Comparison of ENCODE assay signal across 1 cellular context in the genomic region with DNA sequence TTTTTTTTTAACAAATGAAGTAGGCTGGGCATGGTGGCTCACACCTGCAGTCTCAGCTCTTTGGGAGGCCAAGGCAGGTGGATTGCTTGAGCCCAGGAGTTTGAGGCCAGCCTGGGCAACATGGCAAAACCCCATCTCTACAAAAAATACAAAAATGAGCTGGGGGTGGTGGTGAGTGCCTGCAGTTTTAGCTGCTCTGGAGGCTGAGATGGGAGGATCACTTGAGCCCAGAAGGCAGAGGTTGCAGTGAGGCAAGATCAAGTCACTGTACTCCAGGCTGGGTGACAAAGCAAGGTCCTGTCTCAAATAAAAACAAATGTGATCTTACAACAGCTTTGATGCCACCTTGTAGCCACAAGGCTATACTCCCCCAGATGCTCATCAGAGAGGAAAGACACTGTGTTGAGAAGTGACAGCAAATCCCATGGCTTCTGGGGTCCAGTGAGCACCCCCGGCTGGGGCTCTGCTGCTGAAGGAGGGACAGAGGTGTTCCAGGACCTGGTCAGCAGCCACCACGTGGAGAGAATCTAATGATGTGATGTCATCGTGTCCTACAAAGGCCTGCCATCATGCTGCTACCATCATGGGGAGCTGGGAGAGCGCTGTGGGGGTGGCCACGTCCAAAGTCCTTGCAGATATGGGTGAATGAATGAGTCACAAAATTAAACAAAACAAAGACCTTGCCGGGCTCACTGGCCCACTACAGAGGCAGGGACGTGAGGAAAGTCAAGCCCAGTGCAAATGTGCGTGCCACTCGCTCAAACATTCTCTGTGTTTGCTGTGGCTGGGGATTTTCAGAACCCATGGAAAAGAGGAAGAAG.
TF ChIP-seq lines count a peak whose summit lies in the region.

No MANE protein-coding gene starts in this region.

TF ChIP-seq in K562, 482 proteins besides CTCF, POLR2A, EP300 and RAD21 (continued from another document and continues in another):
- TF ChIP-seq, protein P1, sequence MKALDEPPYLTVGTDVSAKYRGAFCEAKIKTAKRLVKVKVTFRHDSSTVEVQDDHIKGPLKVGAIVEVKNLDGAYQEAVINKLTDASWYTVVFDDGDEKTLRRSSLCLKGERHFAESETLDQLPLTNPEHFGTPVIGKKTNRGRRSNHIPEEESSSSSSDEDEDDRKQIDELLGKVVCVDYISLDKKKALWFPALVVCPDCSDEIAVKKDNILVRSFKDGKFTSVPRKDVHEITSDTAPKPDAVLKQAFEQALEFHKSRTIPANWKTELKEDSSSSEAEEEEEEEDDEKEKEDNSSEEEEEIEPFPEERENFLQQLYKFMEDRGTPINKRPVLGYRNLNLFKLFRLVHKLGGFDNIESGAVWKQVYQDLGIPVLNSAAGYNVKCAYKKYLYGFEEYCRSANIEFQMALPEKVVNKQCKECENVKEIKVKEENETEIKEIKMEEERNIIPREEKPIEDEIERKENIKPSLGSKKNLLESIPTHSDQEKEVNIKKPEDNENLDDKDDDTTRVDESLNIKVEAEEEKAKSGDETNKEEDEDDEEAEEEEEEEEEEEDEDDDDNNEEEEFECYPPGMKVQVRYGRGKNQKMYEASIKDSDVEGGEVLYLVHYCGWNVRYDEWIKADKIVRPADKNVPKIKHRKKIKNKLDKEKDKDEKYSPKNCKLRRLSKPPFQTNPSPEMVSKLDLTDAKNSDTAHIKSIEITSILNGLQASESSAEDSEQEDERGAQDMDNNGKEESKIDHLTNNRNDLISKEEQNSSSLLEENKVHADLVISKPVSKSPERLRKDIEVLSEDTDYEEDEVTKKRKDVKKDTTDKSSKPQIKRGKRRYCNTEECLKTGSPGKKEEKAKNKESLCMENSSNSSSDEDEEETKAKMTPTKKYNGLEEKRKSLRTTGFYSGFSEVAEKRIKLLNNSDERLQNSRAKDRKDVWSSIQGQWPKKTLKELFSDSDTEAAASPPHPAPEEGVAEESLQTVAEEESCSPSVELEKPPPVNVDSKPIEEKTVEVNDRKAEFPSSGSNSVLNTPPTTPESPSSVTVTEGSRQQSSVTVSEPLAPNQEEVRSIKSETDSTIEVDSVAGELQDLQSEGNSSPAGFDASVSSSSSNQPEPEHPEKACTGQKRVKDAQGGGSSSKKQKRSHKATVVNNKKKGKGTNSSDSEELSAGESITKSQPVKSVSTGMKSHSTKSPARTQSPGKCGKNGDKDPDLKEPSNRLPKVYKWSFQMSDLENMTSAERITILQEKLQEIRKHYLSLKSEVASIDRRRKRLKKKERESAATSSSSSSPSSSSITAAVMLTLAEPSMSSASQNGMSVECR (CRISPR knock-in tag; IDR thresholded peaks at IDR 0.05): no peak
- no peak for TF ChIP-seq ELF2 (CRISPR knock-in tag; IDR thresholded peaks at IDR 0.05)
- TF ChIP-seq MTA1 (IDR thresholded peaks at IDR 0.05; ENCODE audit: borderline replicate concordance): no peak
- TF ChIP-seq PHF8 (IDR thresholded peaks at IDR 0.05; ENCODE audit: borderline replicate concordance, low read length): no peak
- TF ChIP-seq ZNF134 (CRISPR knock-in tag; conservative IDR thresholded peaks at IDR 0.05): no peak
- TF ChIP-seq WHSC1 (IDR thresholded peaks at IDR 0.05; ENCODE audit: low read length): no peak
- TF ChIP-seq ZNF584 (CRISPR knock-in tag; IDR thresholded peaks at IDR 0.05; ENCODE audit: low read depth): no peak
- no peak for TF ChIP-seq PCBP1 (IDR thresholded peaks at IDR 0.05; ENCODE audit: low read depth, low read length, poor library complexity, severe bottlenecking)
- TF ChIP-seq, protein P2, sequence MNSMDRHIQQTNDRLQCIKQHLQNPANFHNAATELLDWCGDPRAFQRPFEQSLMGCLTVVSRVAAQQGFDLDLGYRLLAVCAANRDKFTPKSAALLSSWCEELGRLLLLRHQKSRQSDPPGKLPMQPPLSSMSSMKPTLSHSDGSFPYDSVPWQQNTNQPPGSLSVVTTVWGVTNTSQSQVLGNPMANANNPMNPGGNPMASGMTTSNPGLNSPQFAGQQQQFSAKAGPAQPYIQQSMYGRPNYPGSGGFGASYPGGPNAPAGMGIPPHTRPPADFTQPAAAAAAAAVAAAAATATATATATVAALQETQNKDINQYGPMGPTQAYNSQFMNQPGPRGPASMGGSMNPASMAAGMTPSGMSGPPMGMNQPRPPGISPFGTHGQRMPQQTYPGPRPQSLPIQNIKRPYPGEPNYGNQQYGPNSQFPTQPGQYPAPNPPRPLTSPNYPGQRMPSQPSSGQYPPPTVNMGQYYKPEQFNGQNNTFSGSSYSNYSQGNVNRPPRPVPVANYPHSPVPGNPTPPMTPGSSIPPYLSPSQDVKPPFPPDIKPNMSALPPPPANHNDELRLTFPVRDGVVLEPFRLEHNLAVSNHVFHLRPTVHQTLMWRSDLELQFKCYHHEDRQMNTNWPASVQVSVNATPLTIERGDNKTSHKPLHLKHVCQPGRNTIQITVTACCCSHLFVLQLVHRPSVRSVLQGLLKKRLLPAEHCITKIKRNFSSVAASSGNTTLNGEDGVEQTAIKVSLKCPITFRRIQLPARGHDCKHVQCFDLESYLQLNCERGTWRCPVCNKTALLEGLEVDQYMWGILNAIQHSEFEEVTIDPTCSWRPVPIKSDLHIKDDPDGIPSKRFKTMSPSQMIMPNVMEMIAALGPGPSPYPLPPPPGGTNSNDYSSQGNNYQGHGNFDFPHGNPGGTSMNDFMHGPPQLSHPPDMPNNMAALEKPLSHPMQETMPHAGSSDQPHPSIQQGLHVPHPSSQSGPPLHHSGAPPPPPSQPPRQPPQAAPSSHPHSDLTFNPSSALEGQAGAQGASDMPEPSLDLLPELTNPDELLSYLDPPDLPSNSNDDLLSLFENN (IDR thresholded peaks at IDR 0.05; ENCODE audit: low read depth in 2 of 2, low read length in 2 of 2): no peak
- no peak for TF ChIP-seq RHOXF2B (CRISPR knock-in tag; conservative IDR thresholded peaks at IDR 0.05)
- TF ChIP-seq, protein P3, sequence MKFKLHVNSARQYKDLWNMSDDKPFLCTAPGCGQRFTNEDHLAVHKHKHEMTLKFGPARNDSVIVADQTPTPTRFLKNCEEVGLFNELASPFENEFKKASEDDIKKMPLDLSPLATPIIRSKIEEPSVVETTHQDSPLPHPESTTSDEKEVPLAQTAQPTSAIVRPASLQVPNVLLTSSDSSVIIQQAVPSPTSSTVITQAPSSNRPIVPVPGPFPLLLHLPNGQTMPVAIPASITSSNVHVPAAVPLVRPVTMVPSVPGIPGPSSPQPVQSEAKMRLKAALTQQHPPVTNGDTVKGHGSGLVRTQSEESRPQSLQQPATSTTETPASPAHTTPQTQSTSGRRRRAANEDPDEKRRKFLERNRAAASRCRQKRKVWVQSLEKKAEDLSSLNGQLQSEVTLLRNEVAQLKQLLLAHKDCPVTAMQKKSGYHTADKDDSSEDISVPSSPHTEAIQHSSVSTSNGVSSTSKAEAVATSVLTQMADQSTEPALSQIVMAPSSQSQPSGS (CRISPR knock-in tag; IDR thresholded peaks at IDR 0.05): no peak
- TF ChIP-seq EGR1 (conservative IDR thresholded peaks at IDR 0.05): peak; percentile 61
- no peak for TF ChIP-seq PCBP2 (IDR thresholded peaks at IDR 0.05; ENCODE audit: low read depth, low read length, poor library complexity, severe bottlenecking)
- TF ChIP-seq, protein P4, sequence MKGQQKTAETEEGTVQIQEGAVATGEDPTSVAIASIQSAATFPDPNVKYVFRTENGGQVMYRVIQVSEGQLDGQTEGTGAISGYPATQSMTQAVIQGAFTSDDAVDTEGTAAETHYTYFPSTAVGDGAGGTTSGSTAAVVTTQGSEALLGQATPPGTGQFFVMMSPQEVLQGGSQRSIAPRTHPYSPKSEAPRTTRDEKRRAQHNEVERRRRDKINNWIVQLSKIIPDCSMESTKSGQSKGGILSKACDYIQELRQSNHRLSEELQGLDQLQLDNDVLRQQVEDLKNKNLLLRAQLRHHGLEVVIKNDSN (CRISPR knock-in tag; IDR thresholded peaks at IDR 0.05): peak; percentile 40; the same call in 1 of the 2 replicates
- TF ChIP-seq, protein P5, sequence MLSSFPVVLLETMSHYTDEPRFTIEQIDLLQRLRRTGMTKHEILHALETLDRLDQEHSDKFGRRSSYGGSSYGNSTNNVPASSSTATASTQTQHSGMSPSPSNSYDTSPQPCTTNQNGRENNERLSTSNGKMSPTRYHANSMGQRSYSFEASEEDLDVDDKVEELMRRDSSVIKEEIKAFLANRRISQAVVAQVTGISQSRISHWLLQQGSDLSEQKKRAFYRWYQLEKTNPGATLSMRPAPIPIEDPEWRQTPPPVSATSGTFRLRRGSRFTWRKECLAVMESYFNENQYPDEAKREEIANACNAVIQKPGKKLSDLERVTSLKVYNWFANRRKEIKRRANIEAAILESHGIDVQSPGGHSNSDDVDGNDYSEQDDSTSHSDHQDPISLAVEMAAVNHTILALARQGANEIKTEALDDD (IDR thresholded peaks at IDR 0.05): no peak
- TF ChIP-seq, protein P6, sequence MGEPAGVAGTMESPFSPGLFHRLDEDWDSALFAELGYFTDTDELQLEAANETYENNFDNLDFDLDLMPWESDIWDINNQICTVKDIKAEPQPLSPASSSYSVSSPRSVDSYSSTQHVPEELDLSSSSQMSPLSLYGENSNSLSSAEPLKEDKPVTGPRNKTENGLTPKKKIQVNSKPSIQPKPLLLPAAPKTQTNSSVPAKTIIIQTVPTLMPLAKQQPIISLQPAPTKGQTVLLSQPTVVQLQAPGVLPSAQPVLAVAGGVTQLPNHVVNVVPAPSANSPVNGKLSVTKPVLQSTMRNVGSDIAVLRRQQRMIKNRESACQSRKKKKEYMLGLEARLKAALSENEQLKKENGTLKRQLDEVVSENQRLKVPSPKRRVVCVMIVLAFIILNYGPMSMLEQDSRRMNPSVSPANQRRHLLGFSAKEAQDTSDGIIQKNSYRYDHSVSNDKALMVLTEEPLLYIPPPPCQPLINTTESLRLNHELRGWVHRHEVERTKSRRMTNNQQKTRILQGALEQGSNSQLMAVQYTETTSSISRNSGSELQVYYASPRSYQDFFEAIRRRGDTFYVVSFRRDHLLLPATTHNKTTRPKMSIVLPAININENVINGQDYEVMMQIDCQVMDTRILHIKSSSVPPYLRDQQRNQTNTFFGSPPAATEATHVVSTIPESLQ (CRISPR knock-in tag; IDR thresholded peaks at IDR 0.05): no peak
- no peak for TF ChIP-seq ZNF121 (CRISPR knock-in tag; conservative IDR thresholded peaks at IDR 0.05)
- no peak for TF ChIP-seq C11orf30 (IDR thresholded peaks at IDR 0.05; ENCODE audit: low read depth)
- TF ChIP-seq, protein P7, sequence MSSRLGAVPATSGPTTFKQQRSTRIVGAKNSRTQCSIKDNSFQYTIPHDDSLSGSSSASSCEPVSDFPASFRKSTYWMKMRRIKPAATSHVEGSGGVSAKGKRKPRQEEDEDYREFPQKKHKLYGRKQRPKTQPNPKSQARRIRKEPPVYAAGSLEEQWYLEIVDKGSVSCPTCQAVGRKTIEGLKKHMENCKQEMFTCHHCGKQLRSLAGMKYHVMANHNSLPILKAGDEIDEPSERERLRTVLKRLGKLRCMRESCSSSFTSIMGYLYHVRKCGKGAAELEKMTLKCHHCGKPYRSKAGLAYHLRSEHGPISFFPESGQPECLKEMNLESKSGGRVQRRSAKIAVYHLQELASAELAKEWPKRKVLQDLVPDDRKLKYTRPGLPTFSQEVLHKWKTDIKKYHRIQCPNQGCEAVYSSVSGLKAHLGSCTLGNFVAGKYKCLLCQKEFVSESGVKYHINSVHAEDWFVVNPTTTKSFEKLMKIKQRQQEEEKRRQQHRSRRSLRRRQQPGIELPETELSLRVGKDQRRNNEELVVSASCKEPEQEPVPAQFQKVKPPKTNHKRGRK (tag; IDR thresholded peaks at IDR 0.05): no peak
- TF ChIP-seq EHMT2 (IDR thresholded peaks at IDR 0.05): peak; percentile 22; the same call in 1 of the 2 replicates
- no peak for TF ChIP-seq NCOA1 (IDR thresholded peaks at IDR 0.05; ENCODE audit: low read depth)
- TF ChIP-seq ZNF311 (CRISPR knock-in tag; IDR thresholded peaks at IDR 0.05): no peak
- TF ChIP-seq CBX8 (IDR thresholded peaks at IDR 0.05; ENCODE audit: borderline replicate concordance, extremely low read depth, low read depth, low read length, poor library complexity, severe bottlenecking): no peak
- no peak for TF ChIP-seq ZNF436 (CRISPR knock-in tag; IDR thresholded peaks at IDR 0.05)
- TF ChIP-seq DDX20 (tag; IDR thresholded peaks at IDR 0.05; ENCODE audit: low read depth): no peak
- TF ChIP-seq, protein P8, sequence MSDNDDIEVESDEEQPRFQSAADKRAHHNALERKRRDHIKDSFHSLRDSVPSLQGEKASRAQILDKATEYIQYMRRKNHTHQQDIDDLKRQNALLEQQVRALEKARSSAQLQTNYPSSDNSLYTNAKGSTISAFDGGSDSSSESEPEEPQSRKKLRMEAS (CRISPR knock-in tag; IDR thresholded peaks at IDR 0.05): 0 out of 2 replicates have a peak, but pooled peaks have one; percentile 18
- TF ChIP-seq MYNN (IDR thresholded peaks at IDR 0.05): no peak
- no peak for TF ChIP-seq MYNN (CRISPR knock-in tag; IDR thresholded peaks at IDR 0.05)
- TF ChIP-seq, protein P9, sequence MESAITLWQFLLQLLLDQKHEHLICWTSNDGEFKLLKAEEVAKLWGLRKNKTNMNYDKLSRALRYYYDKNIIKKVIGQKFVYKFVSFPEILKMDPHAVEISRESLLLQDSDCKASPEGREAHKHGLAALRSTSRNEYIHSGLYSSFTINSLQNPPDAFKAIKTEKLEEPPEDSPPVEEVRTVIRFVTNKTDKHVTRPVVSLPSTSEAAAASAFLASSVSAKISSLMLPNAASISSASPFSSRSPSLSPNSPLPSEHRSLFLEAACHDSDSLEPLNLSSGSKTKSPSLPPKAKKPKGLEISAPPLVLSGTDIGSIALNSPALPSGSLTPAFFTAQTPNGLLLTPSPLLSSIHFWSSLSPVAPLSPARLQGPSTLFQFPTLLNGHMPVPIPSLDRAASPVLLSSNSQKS (CRISPR knock-in tag; IDR thresholded peaks at IDR 0.05): no peak
- no peak for TF ChIP-seq SNIP1 (IDR thresholded peaks at IDR 0.05; ENCODE audit: low read depth)
- no peak for TF ChIP-seq ZNF830 (CRISPR knock-in tag; IDR thresholded peaks at IDR 0.05)
- no peak for TF ChIP-seq ZNF282 (CRISPR knock-in tag; IDR thresholded peaks at IDR 0.05)
- no peak for TF ChIP-seq ARID2 (IDR thresholded peaks at IDR 0.05)
- TF ChIP-seq SMAD3 (CRISPR knock-in tag; conservative IDR thresholded peaks at IDR 0.05): no peak
- 0 out of 2 replicates have a peak, but pooled peaks have one; percentile 24 for TF ChIP-seq CREM (IDR thresholded peaks at IDR 0.05; ENCODE audit: low read depth)
- TF ChIP-seq BRF1 (IDR thresholded peaks at IDR 0.05; ENCODE audit: borderline replicate concordance, extremely low read depth, insufficient read length): no peak
- TF ChIP-seq, protein P10, sequence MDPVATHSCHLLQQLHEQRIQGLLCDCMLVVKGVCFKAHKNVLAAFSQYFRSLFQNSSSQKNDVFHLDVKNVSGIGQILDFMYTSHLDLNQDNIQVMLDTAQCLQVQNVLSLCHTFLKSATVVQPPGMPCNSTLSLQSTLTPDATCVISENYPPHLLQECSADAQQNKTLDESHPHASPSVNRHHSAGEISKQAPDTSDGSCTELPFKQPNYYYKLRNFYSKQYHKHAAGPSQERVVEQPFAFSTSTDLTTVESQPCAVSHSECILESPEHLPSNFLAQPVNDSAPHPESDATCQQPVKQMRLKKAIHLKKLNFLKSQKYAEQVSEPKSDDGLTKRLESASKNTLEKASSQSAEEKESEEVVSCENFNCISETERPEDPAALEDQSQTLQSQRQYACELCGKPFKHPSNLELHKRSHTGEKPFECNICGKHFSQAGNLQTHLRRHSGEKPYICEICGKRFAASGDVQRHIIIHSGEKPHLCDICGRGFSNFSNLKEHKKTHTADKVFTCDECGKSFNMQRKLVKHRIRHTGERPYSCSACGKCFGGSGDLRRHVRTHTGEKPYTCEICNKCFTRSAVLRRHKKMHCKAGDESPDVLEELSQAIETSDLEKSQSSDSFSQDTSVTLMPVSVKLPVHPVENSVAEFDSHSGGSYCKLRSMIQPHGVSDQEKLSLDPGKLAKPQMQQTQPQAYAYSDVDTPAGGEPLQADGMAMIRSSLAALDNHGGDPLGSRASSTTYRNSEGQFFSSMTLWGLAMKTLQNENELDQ (CRISPR knock-in tag; IDR thresholded peaks at IDR 0.05; ENCODE audit: borderline replicate concordance): no peak
- no peak for TF ChIP-seq NFIC (IDR thresholded peaks at IDR 0.05)
- TF ChIP-seq ZNF778 (CRISPR knock-in tag; IDR thresholded peaks at IDR 0.05): no peak
